Comparison of ENCODE assay signal across 13 cellular contexts in the genomic region with DNA sequence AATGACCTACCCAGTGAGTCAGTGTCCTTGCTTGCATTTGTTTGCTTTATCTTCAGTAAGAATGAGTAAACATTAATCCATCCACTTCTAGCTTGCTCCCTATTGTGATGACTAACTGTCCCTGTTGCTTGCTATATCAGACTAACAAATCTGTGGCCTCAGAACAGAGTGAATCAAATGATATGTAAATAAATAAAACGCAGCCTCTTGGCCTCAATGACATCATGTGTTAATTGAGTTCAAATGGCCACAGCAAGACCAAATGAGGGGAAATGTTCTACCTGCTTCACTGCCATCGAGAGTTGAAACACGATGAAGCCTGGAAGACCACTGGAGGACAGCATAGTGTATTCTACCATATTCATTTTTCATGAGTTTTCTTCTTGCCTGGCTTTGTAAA.
DNase-seq lines count a peak whose midpoint lies in the region; ATAC-seq and TF ChIP-seq lines count a peak whose summit lies in the region.
"Had no signal": no experiment of that assay in that cellular context is flagged by ENCODE, and none has a peak within 500 bp of the region (broad histone marks: within the 10 kb centered on the region; RNA-seq: fewer than 3 reads in every experiment).

No MANE protein-coding gene starts in this region.

- H3K4me3 ChIP-seq in BE2C (ENCODE audit: low read depth, low read length) (no peak overlapping the region), LNCaP clone FGC (ENCODE audit: low read depth, low read length) (no peak overlapping the region), SK-N-SH (ENCODE audit: low read depth in 2 of 2, low read length in 1 of 2) (no peak overlapping the region), SJCRH30 (no peak overlapping the region)

- H3K27ac ChIP-seq in SK-N-SH (ENCODE audit: low read depth in 2 of 2, low read length in 1 of 2) (peak overlapping the region in 1 of 2 experiments; percentile 99; a peak in 2 of 4 replicates), SJCRH30 (no peak overlapping the region)
- H3K27ac ChIP-seq: C4-2B had no signal

- H3F3A ChIP-seq in SK-N-SH (replicated peaks; ENCODE audit: insufficient read depth): no peaks in the 10 kb centered on the region

- no peaks in the 10 kb centered on the region for H3K9me2 ChIP-seq in SK-N-SH

- WGBS in SK-N-SH (ENCODE audit: low lambda C conversion rate): 11% methylated on average over 3 of the region's 3 CpGs

- H3K4me2 ChIP-seq in SK-N-SH: no peak overlapping the region

- POLR2A ChIA-PET in SK-N-SH (lab: Yijun Ruan, JAX): interaction anchor here (1.5 kb wide), 1 partner anchor 57 kb away, joined by 4 read pairs; no protein-coding TSS in a partner anchor

- H2AFZ ChIP-seq in SK-N-SH (ENCODE audit: low read depth): no peak overlapping the region

- H3K4me1 ChIP-seq in BE2C (peaks cover 34% of the 10 kb centered on the region), SK-N-SH (ENCODE audit: control insufficient read depth in 1 of 2, insufficient read depth in 2 of 2, low read depth in 1 of 2, low read length in 1 of 2) (peaks cover 0 to 20% of the 10 kb centered on the region in 2 experiments; a peak in 2 of 4 replicates), SJCRH30 (no peaks in the 10 kb centered on the region)

- no peak for TF ChIP-seq CTCF in BE2C (IDR thresholded peaks at IDR 0.05; ENCODE audit: low read depth, low read length)
- no peak for TF ChIP-seq CTCF in LNCaP clone FGC (IDR thresholded peaks at IDR 0.05; ENCODE audit: control insufficient read depth, extremely low read depth, insufficient read depth)
- no peak for TF ChIP-seq CTCF in SK-N-SH (IDR thresholded peaks at IDR 0.05)

- H3K36me3 ChIP-seq in BE2C (peaks cover 5% of the 10 kb centered on the region), SK-N-SH (replicated peaks in 1 of 2; ENCODE audit: control insufficient read depth in 1 of 2, insufficient read depth in 2 of 2, low read length in 1 of 2) (no peaks in the 10 kb centered on the region), SJCRH30 (no peaks in the 10 kb centered on the region)

- no peak overlapping the region for H3K9ac ChIP-seq in SK-N-SH

- no peak; the same call in 1 of the 2 replicates for TF ChIP-seq RAD21 in SK-N-SH (IDR thresholded peaks at IDR 0.05; ENCODE audit: low read length)

- H3K27me3 ChIP-seq in BE2C (no peaks in the 10 kb centered on the region), SK-N-SH (ENCODE audit: insufficient read depth) (no peaks in the 10 kb centered on the region), SJCRH30 (0 out of 2 replicates have a peak, but pooled peaks cover 4% of the 10 kb centered on the region)

- DNase-seq in BE2C (peak; percentile 18), LNCaP clone FGC (ENCODE audit: low read depth) (peak; percentile 67), SK-N-SH (peak; percentile 5), hepatic stellate cell (ENCODE audit: low spot score) (peak; percentile 31), SJCRH30 (no peak)
- DNase-seq: activated T-cell treated with anti-CD3 and anti-CD28 coated beads, Interleukin-2, amount 50 U/mL, for 24 hours; MM.1S; natural killer cell had no signal

- no peaks in the 10 kb centered on the region for H4K20me1 ChIP-seq in SK-N-SH (ENCODE audit: insufficient read depth)

- H3K79me2 ChIP-seq in SK-N-SH (ENCODE audit: insufficient read depth): no peaks in the 10 kb centered on the region

- CTCF ChIA-PET in SK-N-SH (lab: Yijun Ruan, JAX): interaction anchor here (0.7 to 0.8 kb wide), 2 partner anchors 166 to 182 kb away, joined by 3 read pairs; no protein-coding TSS in a partner anchor

- H3K9me3 ChIP-seq in BE2C (no peaks in the 10 kb centered on the region), SK-N-SH (no peaks in the 10 kb centered on the region), SJCRH30 (replicated peaks) (no peaks in the 10 kb centered on the region)

- TF ChIP-seq EP300 in SK-N-SH (IDR thresholded peaks at IDR 0.05; ENCODE audit: borderline replicate concordance in 1 of 2, low read depth in 1 of 2, low read length in 1 of 2): no peak

- ATAC-seq in GM19395 (IDR thresholded peaks at IDR 0.05; ENCODE audit: unreplicated experiment) (no peak), HG03469 (IDR thresholded peaks at IDR 0.05; ENCODE audit: unreplicated experiment) (no peak), GM21737 (IDR thresholded peaks at IDR 0.05; ENCODE audit: unreplicated experiment) (no peak)
- ATAC-seq: natural killer cell; stimulated activated memory B cell treated with anti-CD40 and anti-IgM and Interleukin-4, amounts not matched to agents 10 μg/mL and 1 μg/mL and 100 μg/mL, for 72 hours had no signal

TF ChIP-seq in SK-N-SH, 30 proteins besides CTCF, POLR2A, EP300 and RAD21:
- TF ChIP-seq TAF1 (IDR thresholded peaks at IDR 0.05; ENCODE audit: borderline replicate concordance, low read depth, low read length) (no peak), RCOR1 (IDR thresholded peaks at IDR 0.05; ENCODE audit: low read length) (no peak), TCF12 (IDR thresholded peaks at IDR 0.05) (no peak)
- TF ChIP-seq, protein P1, sequence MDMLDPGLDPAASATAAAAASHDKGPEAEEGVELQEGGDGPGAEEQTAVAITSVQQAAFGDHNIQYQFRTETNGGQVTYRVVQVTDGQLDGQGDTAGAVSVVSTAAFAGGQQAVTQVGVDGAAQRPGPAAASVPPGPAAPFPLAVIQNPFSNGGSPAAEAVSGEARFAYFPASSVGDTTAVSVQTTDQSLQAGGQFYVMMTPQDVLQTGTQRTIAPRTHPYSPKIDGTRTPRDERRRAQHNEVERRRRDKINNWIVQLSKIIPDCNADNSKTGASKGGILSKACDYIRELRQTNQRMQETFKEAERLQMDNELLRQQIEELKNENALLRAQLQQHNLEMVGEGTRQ (IDR thresholded peaks at IDR 0.05; ENCODE audit: borderline replicate concordance, low read depth, low read length): no peak
- TF ChIP-seq, protein P2, sequence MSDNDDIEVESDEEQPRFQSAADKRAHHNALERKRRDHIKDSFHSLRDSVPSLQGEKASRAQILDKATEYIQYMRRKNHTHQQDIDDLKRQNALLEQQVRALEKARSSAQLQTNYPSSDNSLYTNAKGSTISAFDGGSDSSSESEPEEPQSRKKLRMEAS (IDR thresholded peaks at IDR 0.05; ENCODE audit: low read depth): no peak

Comparison
In these comparisons a context has a peak if more than half of its experiments do, and no peak if none do; other contexts are left out.
1. DNase-seq: peak in BE2C (single experiment), LNCaP clone FGC (single experiment), SK-N-SH (single experiment) and hepatic stellate cell (single experiment); none in SJCRH30 (0 of 2).